ENCODE assay signal across 5 cellular contexts in the genomic region with DNA sequence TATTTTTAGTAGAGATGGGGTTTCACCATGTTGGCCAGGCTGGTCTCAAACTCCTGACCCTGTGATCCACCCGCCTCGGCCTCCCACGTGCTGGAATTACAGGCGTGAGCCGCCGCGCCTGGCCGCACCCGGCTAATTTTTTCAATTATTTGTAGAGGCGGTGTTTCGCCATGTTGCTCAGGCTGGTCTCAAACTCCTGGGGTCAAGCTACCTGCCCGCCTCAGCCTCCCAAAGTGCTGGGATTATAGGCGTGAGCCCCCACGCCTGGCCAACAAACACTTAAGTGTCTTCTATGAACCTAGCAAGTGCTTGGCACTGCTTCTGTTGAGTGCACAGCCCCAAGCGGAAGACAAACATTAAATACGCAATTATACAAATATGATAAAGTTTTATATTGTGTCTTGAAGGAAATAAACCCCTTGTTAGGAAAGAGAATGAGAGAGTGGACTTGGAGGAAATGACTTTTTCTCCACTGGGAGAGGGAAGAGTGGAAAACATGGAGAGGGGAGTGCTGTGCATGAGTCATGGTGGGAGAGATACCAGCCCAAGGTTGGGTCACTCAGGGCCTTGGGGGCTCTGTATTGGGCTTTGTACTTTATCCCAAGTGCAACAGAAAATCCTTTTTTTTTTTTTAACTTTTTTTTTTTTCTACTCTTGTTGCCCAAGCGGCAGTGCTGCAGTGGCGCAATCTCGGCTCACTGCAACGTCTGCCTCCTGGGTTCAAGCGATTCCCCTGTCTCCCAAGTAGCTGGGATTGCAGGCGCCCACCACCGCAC.
"Had no signal": no experiment of that assay in that cellular context is flagged by ENCODE, and none has a peak within 500 bp of the region (broad histone marks: within the 10 kb centered on the region; RNA-seq: fewer than 3 reads in every experiment).

No MANE protein-coding gene starts in this region.

- H3K9ac ChIP-seq: parathyroid adenoma, SK-N-SH had no signal

- H3K27me3 ChIP-seq: foreskin keratinocyte, tibial nerve had no signal

- H3K36me3 ChIP-seq: left ventricle myocardium inferior, tibial nerve had no signal

- H3K4me3 ChIP-seq: left ventricle myocardium inferior, tibial nerve had no signal

- H3K79me2 ChIP-seq: parathyroid adenoma had no signal

- H3K4me2 ChIP-seq: SK-N-SH had no signal

- H3K4me1 ChIP-seq: foreskin keratinocyte, parathyroid adenoma had no signal

- H3K9me2 ChIP-seq: SK-N-SH had no signal

- H3K27ac ChIP-seq: foreskin keratinocyte, left ventricle myocardium inferior, parathyroid adenoma, tibial nerve had no signal

- H3K9me3 ChIP-seq: left ventricle myocardium inferior, SK-N-SH, tibial nerve had no signal

- DNase-seq: left ventricle myocardium inferior had no signal
